ENCODE assay signal across 6 cellular contexts in the genomic region with DNA sequence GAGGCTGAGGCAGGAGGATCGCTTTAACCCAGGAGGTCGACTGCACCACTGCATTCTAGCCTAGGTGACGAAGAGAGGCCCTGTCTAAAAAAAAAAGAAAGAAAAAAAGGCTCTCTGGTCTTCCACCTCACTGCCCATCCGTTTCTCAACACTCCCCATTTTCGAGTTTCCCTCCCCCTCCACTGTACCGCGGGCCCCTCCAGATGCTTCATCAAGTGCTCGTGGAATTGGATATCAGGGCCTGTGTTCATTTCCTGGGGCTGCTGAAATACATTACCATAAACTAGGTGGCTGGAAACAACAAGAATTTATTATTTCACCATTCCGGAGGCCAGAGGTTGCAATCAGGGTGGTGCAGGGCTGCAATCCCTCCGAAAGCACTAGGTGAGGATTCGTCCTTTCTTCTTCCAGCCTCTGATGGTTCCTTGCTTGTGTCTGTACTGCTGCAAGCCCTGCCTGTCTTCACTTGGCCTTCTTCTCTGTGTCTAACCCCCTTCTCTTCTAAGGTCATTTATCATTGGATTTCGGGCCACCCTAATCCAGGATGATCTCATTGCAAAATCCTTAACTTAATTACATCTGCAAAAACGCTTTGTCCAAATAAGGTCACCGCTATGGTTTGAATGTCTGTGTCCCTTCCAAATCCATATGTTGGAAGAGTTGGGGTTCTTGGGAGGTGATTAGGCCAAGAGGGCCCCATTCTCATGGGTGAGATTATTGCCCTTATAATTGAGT.
DNase-seq lines count a peak whose midpoint lies in the region; TF ChIP-seq lines count a peak whose summit lies in the region.
"Not testable (repeated sequence)": the region's sequence is repeated elsewhere in the genome, so short reads cannot be mapped to it uniquely, and the experiment has no call there.

No MANE protein-coding gene starts in this region.

- not testable (repeated sequence) for H4K20me1 ChIP-seq in neural progenitor cell (ENCODE audit: low read depth)

- H3K4me3 ChIP-seq in neural progenitor cell: not testable (repeated sequence)

- H3F3A ChIP-seq in neural progenitor cell (ENCODE audit: low read depth): not testable (repeated sequence)

- H3K36me3 ChIP-seq in neural progenitor cell: not testable (repeated sequence)

- not testable (repeated sequence) for H3K27me3 Mint-ChIP-seq in mesothelial cell of epicardium (ENCODE audit: low read depth); neural progenitor cell (ENCODE audit: insufficient read depth, low read depth)

- not testable (repeated sequence) for TF ChIP-seq CTCF in mesothelial cell of epicardium (IDR thresholded peaks at IDR 0.05; ENCODE audit: unreplicated experiment); neural progenitor cell (IDR thresholded peaks at IDR 0.05)

- H3K27ac ChIP-seq in neural progenitor cell: not testable (repeated sequence)

- not testable (repeated sequence) for H3K36me3 Mint-ChIP-seq in mesothelial cell of epicardium, neural progenitor cell

- not testable (repeated sequence) for H3K4me1 ChIP-seq in neural progenitor cell

- H3K9me3 ChIP-seq in neural progenitor cell (ENCODE audit: low read depth): not testable (repeated sequence)

- not testable (repeated sequence) for H3K4me2 ChIP-seq in neural progenitor cell

- H3K4me3 Mint-ChIP-seq in mesothelial cell of epicardium, neural progenitor cell: not testable (repeated sequence)

- peaks cover 25% of the 10 kb centered on the region for H3K4me1 Mint-ChIP-seq in mesothelial cell of epicardium
- H3K4me1 Mint-ChIP-seq in neural progenitor cell: peaks cover 23% of the 10 kb centered on the region

- H3K9ac ChIP-seq in neural progenitor cell: not testable (repeated sequence)

- not testable (repeated sequence) for H3K27me3 ChIP-seq in neural progenitor cell

- H3K27ac Mint-ChIP-seq in mesothelial cell of epicardium (peak overlapping the region; percentile 78), neural progenitor cell (peak overlapping the region; percentile 84)

- DNase-seq in DMS 273 (lab: John Stamatoyannopoulos, UW; ENCODE audit: unreplicated experiment): peak; percentile 19
- DNase-seq in NCI-H2171 treated with DMSO at 0.1 percent for 48 hours (lab: John Stamatoyannopoulos, UW): peak; percentile 64
- peak; percentile 82 for DNase-seq in SK-N-DZ (ENCODE audit: low spot score)
- peak; percentile 68 for DNase-seq in amniotic epithelial cell (ENCODE audit: low read depth)
- DNase-seq in mesothelial cell of epicardium (ENCODE audit: low spot score in 2 of 2, unreplicated experiment in 2 of 2); neural progenitor cell (ENCODE audit: low spot score): not testable (repeated sequence)

- H2AFZ ChIP-seq in neural progenitor cell (replicated peaks): not testable (repeated sequence)

- not testable (repeated sequence) for H3K9me3 Mint-ChIP-seq in mesothelial cell of epicardium, neural progenitor cell

- not testable (repeated sequence) for H3K79me2 ChIP-seq in neural progenitor cell (ENCODE audit: low read depth)
